In the genomic region with DNA sequence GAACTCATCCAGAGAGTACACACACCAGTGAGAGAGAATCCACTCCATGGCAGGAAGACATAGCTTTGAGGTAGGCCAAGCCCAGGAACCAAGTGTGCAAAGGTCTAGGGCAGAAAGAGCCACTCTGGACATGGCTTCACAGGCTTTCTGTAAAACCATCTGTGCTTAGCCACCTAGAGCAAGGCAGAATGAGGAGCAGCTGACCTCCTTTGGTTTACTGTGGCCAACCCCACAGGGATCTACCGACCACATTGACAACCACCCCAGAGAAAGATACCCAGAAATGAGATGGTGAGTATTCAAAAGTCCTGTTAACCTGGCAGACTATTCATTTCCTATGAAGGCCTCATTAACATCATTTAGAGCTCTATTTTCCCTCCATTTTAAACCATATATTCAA, we compare ENCODE assay signal across 24 cellular contexts. TPM values are rescaled to one million over a fixed set of nuclear protein-coding genes. Genes with fewer than 3 reads are reported as not detected.
DNase-seq lines count a peak whose midpoint lies in the region; ATAC-seq, FAIRE-seq and TF ChIP-seq lines count a peak whose summit lies in the region.
"Had no signal": no experiment of that assay in that cellular context is flagged by ENCODE, and none has a peak within 500 bp of the region (broad histone marks: within the 10 kb centered on the region; RNA-seq: fewer than 3 reads in every experiment).

No MANE protein-coding gene starts in this region.

- H3K27ac ChIP-seq in BLaER1 (no peak overlapping the region), GM23248 (peak overlapping the region; percentile 89), astrocyte (ENCODE audit: low read depth, low read length) (no peak overlapping the region), heart right ventricle (no peak overlapping the region)
- H3K27ac ChIP-seq in effector memory CD4-positive, alpha-beta T cell (ENCODE audit: insufficient read depth, low read length, poor library complexity, severe bottlenecking) = no peak overlapping the region
- H3K27ac ChIP-seq: HL-60, SJCRH30 had no signal

- H4K20me1 ChIP-seq in BLaER1 (no peaks in the 10 kb centered on the region), GM23248 (ENCODE audit: insufficient read depth) (peaks cover 13% of the 10 kb centered on the region; the same call in 1 of the 2 replicates), astrocyte (ENCODE audit: insufficient read depth, low read length) (peaks cover 46% of the 10 kb centered on the region)

- peaks cover 31% of the 10 kb centered on the region for H3K4me1 Mint-ChIP-seq in astrocyte (ENCODE audit: low read depth, unreplicated experiment)
- H3K4me1 Mint-ChIP-seq in stimulated activated memory B cell treated with anti-CD40 and anti-IgM and Interleukin-4, amounts not matched to agents 10 μg/mL and 1 μg/mL and 100 μg/mL, for 72 hours = peaks cover 24% of the 10 kb centered on the region

- H3K4me1 ChIP-seq in BLaER1 = peaks cover 20% of the 10 kb centered on the region
- H3K4me1 ChIP-seq in GM23248 (ENCODE audit: insufficient read depth) = peaks cover 35% of the 10 kb centered on the region
- peaks cover 28% of the 10 kb centered on the region for H3K4me1 ChIP-seq in astrocyte (ENCODE audit: insufficient read depth, low read length)
- H3K4me1 ChIP-seq in heart right ventricle = peaks cover 2 to 73% (median 36%) of the 10 kb centered on the region in 9 donors
- no peaks in the 10 kb centered on the region for H3K4me1 ChIP-seq in effector memory CD4-positive, alpha-beta T cell (ENCODE audit: control insufficient read depth, insufficient read depth, low read length, poor library complexity, severe bottlenecking)
- H3K4me1 ChIP-seq: SJCRH30 had no signal

- H3K9me3 Mint-ChIP-seq in astrocyte (ENCODE audit: unreplicated experiment) = no peaks in the 10 kb centered on the region
- no peaks in the 10 kb centered on the region for H3K9me3 Mint-ChIP-seq in stimulated activated memory B cell treated with anti-CD40 and anti-IgM and Interleukin-4, amounts not matched to agents 10 μg/mL and 1 μg/mL and 100 μg/mL, for 72 hours

- FAIRE-seq in astrocyte (lab: Jason Lieb, UNC) = no peak
- FAIRE-seq: HepG2 had no signal

- H3K27me3 ChIP-seq in BLaER1 (no peaks in the 10 kb centered on the region), GM23248 (replicated peaks; ENCODE audit: insufficient read depth) (no peaks in the 10 kb centered on the region), astrocyte (ENCODE audit: insufficient read depth, low read length) (no peaks in the 10 kb centered on the region), heart right ventricle (no peaks in the 10 kb centered on the region)
- H3K27me3 ChIP-seq in effector memory CD4-positive, alpha-beta T cell (replicated peaks; ENCODE audit: control insufficient read depth, insufficient read depth, low read length, poor library complexity, severe bottlenecking) = no peaks in the 10 kb centered on the region
- H3K27me3 ChIP-seq: Peyer's patch, SJCRH30 had no signal

- in situ Hi-C loops in GM23248 (cut with MboI) = no loop called here

- peaks cover 45% of the 10 kb centered on the region for H3F3A ChIP-seq in GM23248 (ENCODE audit: insufficient read depth)

- H3K9me3 ChIP-seq in BLaER1 = peaks cover 7% of the 10 kb centered on the region
- H3K9me3 ChIP-seq in GM23248 (ENCODE audit: low read depth) = no peaks in the 10 kb centered on the region
- H3K9me3 ChIP-seq in astrocyte (ENCODE audit: insufficient read depth, low read depth, low read length) = no peaks in the 10 kb centered on the region
- H3K9me3 ChIP-seq in heart right ventricle = no peaks in the 10 kb centered on the region
- no peaks in the 10 kb centered on the region for H3K9me3 ChIP-seq in effector memory CD4-positive, alpha-beta T cell (ENCODE audit: control insufficient read depth, low read length)
- H3K9me3 ChIP-seq: Peyer's patch, SJCRH30 had no signal

- 0 out of 2 replicates have a peak, but pooled peaks cover 5% of the 10 kb centered on the region for H3K9me2 ChIP-seq in GM23248 (ENCODE audit: insufficient read depth)

- no peak for ATAC-seq in stimulated activated memory B cell treated with anti-CD40 and anti-IgM and Interleukin-4, amounts not matched to agents 10 μg/mL and 1 μg/mL and 100 μg/mL, for 72 hours
- ATAC-seq in heart right ventricle = no peak
- ATAC-seq: HepG2 had no signal

- 94 to 100% methylated on average over 1 of the region's 1 CpG for WGBS in GM23248 (ENCODE audit: low coverage in 1 of 2, low lambda C conversion rate in 2 of 2, missing lambda C conversion rate in 2 of 2), 2 experiments
- 100% methylated on average over 1 of the region's 1 CpG for WGBS in heart right ventricle, 2 donors

- H3K4me2 ChIP-seq in BLaER1 (peak overlapping the region; percentile 38), GM23248 (ENCODE audit: unreplicated experiment) (no peak overlapping the region), astrocyte (ENCODE audit: low read length) (no peak overlapping the region)

- DNase-seq in GM23248 = no peak
- DNase-seq in astrocyte (ENCODE audit: low read depth) = no peak
- no peak for DNase-seq in heart right ventricle
- DNase-seq in NCI-H2081 treated with DMSO at 0.1 percent for 48 hours (lab: John Stamatoyannopoulos, UW) = no peak
- DNase-seq in effector memory CD4-positive, alpha-beta T cell = no peak
- DNase-seq: C1 segment of cervical spinal cord, DMS53, EL, GF-D8, H9, KG1, NCI-H1105, NCI-H146, NCI-H2029, NCI-H226, NCI-H510A treated with DMSO at 0.1 percent for 48 hours, NCI-H774, Peyer's patch, SJCRH30 had no signal

- H3K4me3 Mint-ChIP-seq in astrocyte (ENCODE audit: unreplicated experiment) = no peak overlapping the region
- no peak overlapping the region for H3K4me3 Mint-ChIP-seq in stimulated activated memory B cell treated with anti-CD40 and anti-IgM and Interleukin-4, amounts not matched to agents 10 μg/mL and 1 μg/mL and 100 μg/mL, for 72 hours
- H3K4me3 Mint-ChIP-seq: H9 had no signal

- no peak overlapping the region for H2AFZ ChIP-seq in GM23248
- H2AFZ ChIP-seq in astrocyte (ENCODE audit: low read depth, low read length) = no peak overlapping the region

- peaks cover 100% of the 10 kb centered on the region for H3K79me2 ChIP-seq in GM23248 (ENCODE audit: insufficient read depth)
- peaks cover 85% of the 10 kb centered on the region for H3K79me2 ChIP-seq in astrocyte (ENCODE audit: insufficient read depth, low read length)

- peaks cover 2% of the 10 kb centered on the region; the same call in 1 of the 2 replicates for H3K36me3 ChIP-seq in BLaER1
- no peaks in the 10 kb centered on the region; the same call in 1 of the 2 replicates for H3K36me3 ChIP-seq in GM23248 (ENCODE audit: low read depth)
- peaks cover under 1% of the 10 kb centered on the region for H3K36me3 ChIP-seq in astrocyte (ENCODE audit: insufficient read depth, low read length)
- no peaks in the 10 kb centered on the region for H3K36me3 ChIP-seq in heart right ventricle
- H3K36me3 ChIP-seq in effector memory CD4-positive, alpha-beta T cell (ENCODE audit: control insufficient read depth, insufficient read depth, low read length) = no peaks in the 10 kb centered on the region
- H3K36me3 ChIP-seq: Peyer's patch, SJCRH30 had no signal

- H3K4me3 ChIP-seq in BLaER1 (no peak overlapping the region), GM23248 (no peak overlapping the region), astrocyte (ENCODE audit: insufficient read depth, low read depth, low read length) (no peak overlapping the region), heart right ventricle (no peak overlapping the region)
- no peak overlapping the region for H3K4me3 ChIP-seq in effector memory CD4-positive, alpha-beta T cell (ENCODE audit: insufficient read depth, low read depth, low read length, poor library complexity, severe bottlenecking)
- H3K4me3 ChIP-seq: Peyer's patch, SJCRH30 had no signal

- peak overlapping the region; percentile 53 for H3K27ac Mint-ChIP-seq in astrocyte (ENCODE audit: unreplicated experiment)
- peak overlapping the region; percentile 78 for H3K27ac Mint-ChIP-seq in stimulated activated memory B cell treated with anti-CD40 and anti-IgM and Interleukin-4, amounts not matched to agents 10 μg/mL and 1 μg/mL and 100 μg/mL, for 72 hours
- H3K27ac Mint-ChIP-seq: H9 had no signal

- H3K9ac ChIP-seq in BLaER1 (no peak overlapping the region), GM23248 (no peak overlapping the region), astrocyte (ENCODE audit: low read length) (no peak overlapping the region)

- intact Hi-C loops in heart right ventricle (cut with DNase I) = loop anchor here in 1 of 10 donors (5.0 kb wide), 1 partner anchor 1730 kb away; no protein-coding TSS in a partner anchor

- H3K36me3 Mint-ChIP-seq in astrocyte (ENCODE audit: low read depth, unreplicated experiment) = no peaks in the 10 kb centered on the region
- H3K36me3 Mint-ChIP-seq in stimulated activated memory B cell treated with anti-CD40 and anti-IgM and Interleukin-4, amounts not matched to agents 10 μg/mL and 1 μg/mL and 100 μg/mL, for 72 hours = no peaks in the 10 kb centered on the region

- H3K27me3 Mint-ChIP-seq in astrocyte (ENCODE audit: low read depth, unreplicated experiment) = no peaks in the 10 kb centered on the region
- H3K27me3 Mint-ChIP-seq in stimulated activated memory B cell treated with anti-CD40 and anti-IgM and Interleukin-4, amounts not matched to agents 10 μg/mL and 1 μg/mL and 100 μg/mL, for 72 hours = no peaks in the 10 kb centered on the region

- TF ChIP-seq CTCF in astrocyte (IDR thresholded peaks at IDR 0.05; ENCODE audit: insufficient read depth, low read depth, low read length) = no peak
- TF ChIP-seq CTCF in heart right ventricle (IDR thresholded peaks at IDR 0.05) = no peak

RNA-seq across cellular contexts. Expression of gene ZHX3, which starts 10.5 kb away (rescaled TPM):
- total RNA-seq in GM23248 (2014; rRNA removed; shearing (Covaris generic)) = 37.3 and 38.5 TPM in 2 replicates
- polyA plus RNA-seq in GM23248 (2016; fragmentation: Nextera tagmentation; extraction: Ambion mirVana) (9.8 and 11.5 TPM in 2 replicates), heart right ventricle (10 to 100 TPM in 1 of 2 donors, 1 to 10 TPM in 1; 6.5 to 20.6 TPM)
- total RNA-seq in astrocyte (32.7 and 41.6 TPM in 2 replicates), heart right ventricle (10 to 100 TPM; 26.2 to 51.8 (median 31.0) TPM)

RNA-seq across cellular contexts. Expression of gene LPIN3, which starts 33.6 kb away (rescaled TPM):
- total RNA-seq in GM23248 (2014; rRNA removed; shearing (Covaris generic)) = 11.1 and 11.5 TPM in 2 replicates
- polyA plus RNA-seq in GM23248 (2016; fragmentation: Nextera tagmentation; extraction: Ambion mirVana) = 13.0 and 14.5 TPM in 2 replicates
- 18.0 and 19.6 TPM in 2 replicates for total RNA-seq in astrocyte
- total RNA-seq in heart right ventricle = 10 to 100 TPM; 12.5 to 26.5 (median 18.2) TPM
- 10 to 100 TPM; 11.1 to 45.5 TPM for polyA plus RNA-seq in heart right ventricle

RNA-seq across cellular contexts. Expression of gene EMILIN3, which starts 59.6 kb away (rescaled TPM):
- total RNA-seq in GM23248 (2014; rRNA removed; shearing (Covaris generic)) = 0.13 TPM in 1 of 2 replicates, not detected in the other
- polyA plus RNA-seq in GM23248 (2016; fragmentation: Nextera tagmentation; extraction: Ambion mirVana) (0.11 TPM in 1 of 2 replicates, not detected in the other), heart right ventricle (1 to 10 TPM; 2.1 to 6.4 TPM)
- total RNA-seq in astrocyte (0.20 TPM in 1 of 2 replicates, not detected in the other), heart right ventricle (1 to 10 TPM in 8 of 10 donors, under 1 TPM in 2; 0.20 to 5.3 (median 2.8) TPM)
- total RNA-seq: HT-29 had no signal
